In genomic region chr12:26704684-26705475, GRCh38 we compare ENCODE assay signal across 10 cellular contexts.
DNase-seq lines count a peak whose midpoint lies in the region; ATAC-seq and TF ChIP-seq lines count a peak whose summit lies in the region.
"Had no signal": no experiment of that assay in that cellular context is flagged by ENCODE, and none has a peak within 500 bp of the region (broad histone marks: within the 10 kb centered on the region; RNA-seq: fewer than 3 reads in every experiment).

No MANE protein-coding gene starts in this region.

- H3K4me3 ChIP-seq in A673 (ENCODE audit: low read depth, low read length, poor library complexity, severe bottlenecking) = no peak overlapping the region
- H3K4me3 ChIP-seq in astrocyte of the spinal cord (ENCODE audit: low read depth, low read length) = no peak overlapping the region
- no peak overlapping the region for H3K4me3 ChIP-seq in lower lobe of right lung

- TF ChIP-seq CTCF in A673 (conservative IDR thresholded peaks at IDR 0.05; ENCODE audit: low read depth, low read length) (no peak), astrocyte of the spinal cord (IDR thresholded peaks at IDR 0.05; ENCODE audit: low read depth, low read length) (no peak), lower lobe of right lung (IDR thresholded peaks at IDR 0.05) (no peak), nephron progenitor cell (IDR thresholded peaks at IDR 0.05) (no peak)

- in situ Hi-C loops in astrocyte of the spinal cord (cut with HindIII; ENCODE audit: low sequenced_read_pairs) = no loop called here

- H3K4me3 Mint-ChIP-seq in nephron progenitor cell (no peak overlapping the region), T-cell (no peak overlapping the region)

- H3K4me1 ChIP-seq in A673 (ENCODE audit: insufficient read depth, low read length, poor library complexity, severe bottlenecking) (peaks cover 29% of the 10 kb centered on the region), lower lobe of right lung (peaks cover 18% of the 10 kb centered on the region)
- H3K4me1 ChIP-seq: parathyroid adenoma had no signal

- no peaks in the 10 kb centered on the region for H3K9me3 Mint-ChIP-seq in nephron progenitor cell
- peaks cover 0 to 5% (median 4%) of the 10 kb centered on the region in 3 donors for H3K9me3 Mint-ChIP-seq in T-cell

- no peaks in the 10 kb centered on the region for H3K27me3 Mint-ChIP-seq in nephron progenitor cell (ENCODE audit: low read depth, poor library complexity)
- no peaks in the 10 kb centered on the region for H3K27me3 Mint-ChIP-seq in T-cell

- POLR2A ChIA-PET in A673 (lab: Charles Lee; ENCODE audit: low non-redundant PET) (no interaction called here), T-cell (lab: Charles Lee) (no interaction called here)

- no TSS peak for BruUV-seq in A673 (replicated peaks; lab: Mats Ljungman, UMichigan)

- no peaks in the 10 kb centered on the region for H3K36me3 ChIP-seq in A673 (ENCODE audit: insufficient read depth, low read length, poor library complexity, severe bottlenecking)
- H3K36me3 ChIP-seq in lower lobe of right lung = peaks cover under 1% of the 10 kb centered on the region

- H3K27me3 ChIP-seq in A673 (replicated peaks; ENCODE audit: insufficient read depth, low read depth, low read length, poor library complexity) (no peaks in the 10 kb centered on the region), lower lobe of right lung (ENCODE audit: low read depth) (no peaks in the 10 kb centered on the region)

- TF ChIP-seq RAD21 in Ishikawa (IDR thresholded peaks at IDR 0.05; ENCODE audit: low read depth) = no peak

- no peaks in the 10 kb centered on the region for H3K36me3 Mint-ChIP-seq in nephron progenitor cell (ENCODE audit: low read depth)
- H3K36me3 Mint-ChIP-seq in T-cell = peaks cover 27% of the 10 kb centered on the region

- H3K9me3 ChIP-seq in A673 (ENCODE audit: low read depth, low read length, poor library complexity, severe bottlenecking) (no peaks in the 10 kb centered on the region), lower lobe of right lung (no peaks in the 10 kb centered on the region)

- CTCF ChIA-PET in A673 (lab: Charles Lee) = no interaction called here
- CTCF ChIA-PET in T-cell (lab: Charles Lee) = no interaction called here

- H3K4me1 Mint-ChIP-seq in nephron progenitor cell = no peaks in the 10 kb centered on the region
- no peaks in the 10 kb centered on the region for H3K4me1 Mint-ChIP-seq in T-cell

- H3K27ac Mint-ChIP-seq in nephron progenitor cell (no peak overlapping the region), T-cell (no peak overlapping the region)

- H3K27ac ChIP-seq in A673 (ENCODE audit: low read depth, low read length, poor library complexity, severe bottlenecking) (no peak overlapping the region), lower lobe of right lung (no peak overlapping the region)
- H3K27ac ChIP-seq: parathyroid adenoma had no signal

- intact Hi-C loops in A673 (cut with micrococcal nuclease; ENCODE audit: unreplicated experiment) = loop anchor here (5.0 kb wide), 1 partner anchor 258 kb away; no protein-coding TSS in a partner anchor
- intact Hi-C loops in lower lobe of right lung (cut with DNase I) = no loop called here

- ATAC-seq in lower lobe of right lung = peak; percentile 53 to 61
- no peak for ATAC-seq in T-cell (replicated peaks in 1 of 4)

- TF ChIP-seq EP300 in Ishikawa (IDR thresholded peaks at IDR 0.05; ENCODE audit: borderline replicate concordance) = no peak

- DNase-seq in A673 (ENCODE audit: low spot score) (peak; percentile 25), astrocyte of the spinal cord (ENCODE audit: low read depth, low spot score) (peak; percentile 47), lower lobe of right lung (no peak), cerebellum (ENCODE audit: low spot score) (no peak), nephron progenitor cell (no peak), foreskin melanocyte (no peak), T-cell (no peak)
- DNase-seq: NCI-H69 had no signal

TF ChIP-seq in Ishikawa, 13 proteins besides CTCF, POLR2A, EP300 and RAD21:
- TF ChIP-seq NFIC (IDR thresholded peaks at IDR 0.05) = no peak
- TF ChIP-seq TCF12 (IDR thresholded peaks at IDR 0.05; ENCODE audit: low read depth) = no peak
- TF ChIP-seq MAX (IDR thresholded peaks at IDR 0.05) = no peak
- peak; percentile 30; the same call in 1 of the 2 replicates for TF ChIP-seq TEAD4 (IDR thresholded peaks at IDR 0.05)
TF ChIP-seq in Ishikawa: peak in this region for 1.

Comparison
In these comparisons a context has a peak if more than half of its experiments do, and no peak if none do; other contexts are left out.
1. DNase-seq: peak in A673 (single experiment) and astrocyte of the spinal cord (single experiment); none in lower lobe of right lung (single experiment), cerebellum (single experiment), nephron progenitor cell (single experiment), foreskin melanocyte (single experiment) and T-cell (0 of 34).
2. ATAC-seq: peak in lower lobe of right lung (2 of 2); none in T-cell (0 of 4).